ENCODE assay signal across 8 cellular contexts in the genomic region with DNA sequence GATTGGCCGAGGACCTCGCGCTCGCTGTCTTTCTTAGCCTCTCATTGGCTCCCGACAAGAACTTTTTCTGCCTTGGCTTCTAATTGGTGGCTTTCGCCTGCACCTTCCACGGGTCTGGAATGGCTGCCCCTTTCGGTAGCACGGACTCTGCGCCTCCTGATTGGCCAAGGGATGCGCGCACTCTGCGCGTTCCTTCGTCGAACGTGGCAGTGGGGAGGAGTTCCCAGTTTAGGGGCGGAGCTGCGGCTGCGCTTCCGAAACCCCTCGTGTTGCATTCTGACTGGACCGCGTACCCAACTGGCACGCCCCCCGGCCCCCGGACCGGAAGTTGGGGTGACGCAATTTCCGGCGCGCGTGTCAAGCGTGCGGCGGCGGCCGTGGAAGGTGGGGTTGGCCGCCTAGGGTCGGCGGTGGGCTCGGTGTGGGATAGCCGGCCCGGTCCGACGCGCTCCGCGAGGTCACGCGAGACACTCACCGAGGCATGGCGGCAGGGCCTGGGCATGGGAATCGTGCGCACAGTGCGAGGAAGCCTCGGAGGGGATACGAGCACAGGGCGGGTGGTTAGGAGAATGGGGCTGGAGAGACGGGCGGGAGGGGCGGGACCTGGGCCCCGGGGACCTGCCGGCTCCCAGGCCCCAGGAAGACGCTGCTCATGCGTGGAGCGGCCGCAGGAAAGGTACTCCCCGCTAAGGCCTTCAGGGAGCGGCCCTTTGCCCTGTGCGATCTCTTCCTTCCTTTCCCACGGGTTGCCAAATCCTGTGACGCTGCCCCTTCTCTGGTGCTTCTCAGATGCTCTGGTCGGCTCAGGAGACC. TPM values are rescaled to one million over a fixed set of nuclear protein-coding genes. Genes with fewer than 3 reads are reported as not detected.
A peak's percentile ranks its signal among the peaks of the same experiment; 100 is the strongest.
DNase-seq lines count a peak whose midpoint lies in the region; ATAC-seq and TF ChIP-seq lines count a peak whose summit lies in the region.

No MANE protein-coding gene starts in this region.

- H3K27me3 ChIP-seq in testis: no peaks in the 10 kb centered on the region

- H3K27me3 Mint-ChIP-seq in activated naive CD8-positive, alpha-beta T cell treated with anti-CD3 and anti-CD28 coated beads for 36 hours: no peaks in the 10 kb centered on the region
- peaks cover 16% of the 10 kb centered on the region for H3K27me3 Mint-ChIP-seq in glutamatergic neuron (ENCODE audit: unreplicated experiment)

- DNase-seq in NCI-H1105 (lab: John Stamatoyannopoulos, UW) (peak; percentile 98), SKM-1 (lab: John Stamatoyannopoulos, UW; ENCODE audit: unreplicated experiment) (peak; percentile 99), glutamatergic neuron (peak; percentile 98), omental fat pad (ENCODE audit: low spot score) (peak; percentile 98), testis (peak; percentile 99)
- peak; percentile 99 for DNase-seq in activated naive CD8-positive, alpha-beta T cell treated with anti-CD3 and anti-CD28 coated beads for 36 hours

- WGBS in testis, 2 donors: 0% methylated on average over 13 to 41 of the region's 74 CpGs

- peak overlapping the region; percentile 96 for H3K4me3 Mint-ChIP-seq in activated naive CD8-positive, alpha-beta T cell treated with anti-CD3 and anti-CD28 coated beads for 36 hours
- peak overlapping the region; percentile 97 for H3K4me3 Mint-ChIP-seq in glutamatergic neuron (ENCODE audit: unreplicated experiment)

- peaks cover 27% of the 10 kb centered on the region for H3K4me1 ChIP-seq in testis

- H3K4me1 Mint-ChIP-seq in activated naive CD8-positive, alpha-beta T cell treated with anti-CD3 and anti-CD28 coated beads for 36 hours: peaks cover 43% of the 10 kb centered on the region
- H3K4me1 Mint-ChIP-seq in glutamatergic neuron (ENCODE audit: low read depth, unreplicated experiment): peaks cover 14% of the 10 kb centered on the region

- no peaks in the 10 kb centered on the region for H3K36me3 ChIP-seq in testis (ENCODE audit: low read depth, missing control alignments)

- TF ChIP-seq POLR2A in GM10847 (IDR thresholded peaks at IDR 0.05; ENCODE audit: extremely low read depth, insufficient read length): peak; percentile 91
- peak; percentile 96 for TF ChIP-seq POLR2A in testis (IDR thresholded peaks at IDR 0.05)

- peaks cover 53% of the 10 kb centered on the region for H3K36me3 Mint-ChIP-seq in activated naive CD8-positive, alpha-beta T cell treated with anti-CD3 and anti-CD28 coated beads for 36 hours
- no peaks in the 10 kb centered on the region for H3K36me3 Mint-ChIP-seq in glutamatergic neuron (ENCODE audit: unreplicated experiment)

- H3K27ac Mint-ChIP-seq in activated naive CD8-positive, alpha-beta T cell treated with anti-CD3 and anti-CD28 coated beads for 36 hours: peak overlapping the region; percentile 97
- peak overlapping the region; percentile 96 for H3K27ac Mint-ChIP-seq in glutamatergic neuron (ENCODE audit: unreplicated experiment)

- peak; percentile 81 for ATAC-seq in HG02642 (IDR thresholded peaks at IDR 0.05; ENCODE audit: poor library complexity, unreplicated experiment)
- ATAC-seq in omental fat pad (ENCODE audit: low FRiP score): peak; percentile 95

- H3K4me3 ChIP-seq in testis: peak overlapping the region; percentile 74 to 87

- no peaks in the 10 kb centered on the region for H3K9me3 Mint-ChIP-seq in activated naive CD8-positive, alpha-beta T cell treated with anti-CD3 and anti-CD28 coated beads for 36 hours
- H3K9me3 Mint-ChIP-seq in glutamatergic neuron (ENCODE audit: unreplicated experiment): peaks cover 24% of the 10 kb centered on the region

- H3K27ac ChIP-seq in testis: peak overlapping the region; percentile 91 to 94

- no peaks in the 10 kb centered on the region for H3K9me3 ChIP-seq in testis

- intact Hi-C loops in testis (cut with DNase I; ENCODE audit: low total_unique reads): no loop called here

- TF ChIP-seq CTCF in glutamatergic neuron (IDR thresholded peaks at IDR 0.05; ENCODE audit: partially characterized antibody, unreplicated experiment) (no peak), omental fat pad (IDR thresholded peaks at IDR 0.05) (no peak), testis (IDR thresholded peaks at IDR 0.05) (peak in 2 of 3 experiments; percentile 5 to 39)

RNA-seq across cellular contexts. Expression of a gene that starts 0.6 kb away (rescaled TPM):
- total RNA-seq in activated naive CD8-positive, alpha-beta T cell treated with anti-CD3 and anti-CD28 coated beads for 36 hours: 100 to 1,000 TPM; 395 to 405 TPM
- total RNA-seq in glutamatergic neuron (ENCODE audit: unreplicated experiment) (259 TPM), omental fat pad (100 to 1,000 TPM; 366 to 725 (median 608) TPM), testis (100 to 1,000 TPM; 205 to 230 TPM)
- polyA plus RNA-seq in testis (ENCODE audit: insufficient read depth, low read depth, low replicate concordance): 213 TPM

RNA-seq across cellular contexts. Expression of a gene that starts 10.2 kb away (rescaled TPM):
- 100 to 1,000 TPM; 556 to 594 TPM for total RNA-seq in activated naive CD8-positive, alpha-beta T cell treated with anti-CD3 and anti-CD28 coated beads for 36 hours
- total RNA-seq in glutamatergic neuron (ENCODE audit: unreplicated experiment) (432 TPM), omental fat pad (100 to 1,000 TPM; 125 to 250 (median 161) TPM), testis (100 to 1,000 TPM; 135 to 161 TPM)
- polyA plus RNA-seq in testis (ENCODE audit: insufficient read depth, low read depth, low replicate concordance): 201 TPM

RNA-seq across cellular contexts. Expression of a gene that starts 26.1 kb away (rescaled TPM):
- total RNA-seq in activated naive CD8-positive, alpha-beta T cell treated with anti-CD3 and anti-CD28 coated beads for 36 hours: not detected
- total RNA-seq in glutamatergic neuron (ENCODE audit: unreplicated experiment) (0.81 TPM), omental fat pad (under 1 TPM in 1 of 4 donors, not detected in 3; 0.65 TPM), testis (1 to 10 TPM; 1.6 to 1.9 TPM)
- 7.5 TPM for polyA plus RNA-seq in testis (ENCODE audit: insufficient read depth, low read depth, low replicate concordance)

RNA-seq across cellular contexts. Expression of a gene that starts 27.9 kb away (rescaled TPM):
- 10 to 100 TPM; 45.4 to 48.4 TPM for total RNA-seq in activated naive CD8-positive, alpha-beta T cell treated with anti-CD3 and anti-CD28 coated beads for 36 hours
- total RNA-seq in glutamatergic neuron (ENCODE audit: unreplicated experiment) (218 TPM), omental fat pad (10 to 100 TPM; 49.6 to 78.5 (median 57.2) TPM), testis (100 to 1,000 TPM; 160 to 181 TPM)
- 206 TPM for polyA plus RNA-seq in testis (ENCODE audit: insufficient read depth, low read depth, low replicate concordance)

RNA-seq across cellular contexts. Expression of a gene that starts 30.4 kb away (rescaled TPM):
- 100 to 1,000 TPM; 306 to 311 TPM for total RNA-seq in activated naive CD8-positive, alpha-beta T cell treated with anti-CD3 and anti-CD28 coated beads for 36 hours
- total RNA-seq in glutamatergic neuron (ENCODE audit: unreplicated experiment) (80.6 TPM), omental fat pad (10 to 100 TPM; 31.5 to 80.7 (median 41.6) TPM), testis (100 to 1,000 TPM; 114 to 124 TPM)
- 140 TPM for polyA plus RNA-seq in testis (ENCODE audit: insufficient read depth, low read depth, low replicate concordance)

Comparison
In these comparisons a context has a peak if more than half of its experiments do, and no peak if none do; other contexts are left out.
1. Peak in every context shown above with its lines: DNase-seq, ATAC-seq, H3K4me3 ChIP-seq and H3K27ac ChIP-seq.
2. CTCF ChIP-seq: peak in testis (2 of 3); none in glutamatergic neuron (single experiment) and omental fat pad (0 of 3).